ENCODE assay signal across 23 cellular contexts in genomic region chr11:12735262-12735661, GRCh38.
"Had no signal": no experiment of that assay in that cellular context is flagged by ENCODE, and none has a peak within 500 bp of the region (broad histone marks: within the 10 kb centered on the region; RNA-seq: fewer than 3 reads in every experiment).

No MANE protein-coding gene starts in this region.

- H3K36me3 ChIP-seq: left ventricle myocardium inferior, neutrophil, pancreas, vagina had no signal

- H3K4me3 ChIP-seq: left ventricle myocardium inferior, pancreas, skin epidermis, testis, vagina had no signal

- ATAC-seq: activated T-cell treated with anti-CD3 and anti-CD28 coated beads, Interleukin-2, amount 50 U/mL, for 72 hours; natural killer cell treated with Interleukin-12 subunit alpha and Interleukin-12 subunit beta and Interleukin-15 and Interleukin-18, amount 100 ng/mL, for 72 hours; pancreas; right cardiac atrium; T-helper 17 cell had no signal

- DNase-seq: activated CD4-positive, alpha-beta memory T cell treated with anti-CD3 and anti-CD28 coated beads for 36 hours; activated CD4-positive, alpha-beta T cell treated with anti-CD3 and anti-CD28 coated beads for 48 hours; activated CD4-positive, CD25-positive, alpha-beta regulatory T cell; activated effector memory CD4-positive, alpha-beta T cell treated with Interleukin-2 at 50 U/mL for 16 hours; activated naive CD4-positive, alpha-beta T cell treated with anti-CD3 and anti-CD28 coated beads for 36 hours; activated naive CD8-positive, alpha-beta T cell treated with anti-CD3 and anti-CD28 coated beads, Interleukin-2, amount 10 ng/mL, durations not matched to agents 7 days and 5 days; activated T-cell treated with anti-CD3 and anti-CD28 coated beads, Interleukin-2, amount 50 U/mL, for 72 hours; amniotic stem cell; cerebellar nuclear complex; cortex of kidney; foreskin fibroblast; left ventricle myocardium inferior; pancreas; right cardiac atrium; stimulated activated CD4-positive, alpha-beta T cell treated with anti-CD3 and anti-CD28 coated beads, Interleukin-2, amount 100 ng/mL, for 48 hours; stimulated activated naive CD4-positive, alpha-beta T cell; T-helper 17 cell; testis had no signal

- H3K27ac ChIP-seq: epithelial cell of prostate, left ventricle myocardium inferior, neutrophil, pancreas, skin epidermis, testis, vagina had no signal

- H3K4me1 ChIP-seq: pancreas, testis had no signal

- H3K9me3 ChIP-seq: left ventricle myocardium inferior, neutrophil, pancreas, testis, vagina had no signal

- H3K27me3 ChIP-seq: neutrophil, pancreas, testis, vagina had no signal
